Comparison of ENCODE assay signal across 1 cellular context in genomic region chr18:36075862-36076587, GRCh38.
TF ChIP-seq lines count a peak whose summit lies in the region.

No MANE protein-coding gene starts in this region.

TF ChIP-seq in K562, 482 proteins besides CTCF, POLR2A, EP300 and RAD21 (continued from another document and continues in another):
- TF ChIP-seq, protein P1, sequence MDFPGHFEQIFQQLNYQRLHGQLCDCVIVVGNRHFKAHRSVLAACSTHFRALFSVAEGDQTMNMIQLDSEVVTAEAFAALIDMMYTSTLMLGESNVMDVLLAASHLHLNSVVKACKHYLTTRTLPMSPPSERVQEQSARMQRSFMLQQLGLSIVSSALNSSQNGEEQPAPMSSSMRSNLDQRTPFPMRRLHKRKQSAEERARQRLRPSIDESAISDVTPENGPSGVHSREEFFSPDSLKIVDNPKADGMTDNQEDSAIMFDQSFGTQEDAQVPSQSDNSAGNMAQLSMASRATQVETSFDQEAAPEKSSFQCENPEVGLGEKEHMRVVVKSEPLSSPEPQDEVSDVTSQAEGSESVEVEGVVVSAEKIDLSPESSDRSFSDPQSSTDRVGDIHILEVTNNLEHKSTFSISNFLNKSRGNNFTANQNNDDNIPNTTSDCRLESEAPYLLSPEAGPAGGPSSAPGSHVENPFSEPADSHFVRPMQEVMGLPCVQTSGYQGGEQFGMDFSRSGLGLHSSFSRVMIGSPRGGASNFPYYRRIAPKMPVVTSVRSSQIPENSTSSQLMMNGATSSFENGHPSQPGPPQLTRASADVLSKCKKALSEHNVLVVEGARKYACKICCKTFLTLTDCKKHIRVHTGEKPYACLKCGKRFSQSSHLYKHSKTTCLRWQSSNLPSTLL (IDR thresholded peaks at IDR 0.05), result no peak
- TF ChIP-seq SMARCB1 (IDR thresholded peaks at IDR 0.05; ENCODE audit: insufficient read length, low read depth) (no peak), PKNOX1 (IDR thresholded peaks at IDR 0.05) (peak; percentile 38; the same call in 1 of the 2 replicates), RFX1 (IDR thresholded peaks at IDR 0.05) (no peak), SMARCA5 (IDR thresholded peaks at IDR 0.05) (no peak), EHMT2 (IDR thresholded peaks at IDR 0.05) (no peak), RNF2 (IDR thresholded peaks at IDR 0.05) (no peak), SREBF1 (IDR thresholded peaks at IDR 0.05; ENCODE audit: borderline replicate concordance, low read depth, low read length) (no peak), ZNF174 (CRISPR knock-in tag; IDR thresholded peaks at IDR 0.05) (no peak), POLR2G (IDR thresholded peaks at IDR 0.05; ENCODE audit: low read depth, low read length) (no peak), ZKSCAN1 (IDR thresholded peaks at IDR 0.05; ENCODE audit: low read depth, low read length) (peak; percentile 13; the same call in 1 of the 2 replicates), ZNF354B (CRISPR knock-in tag; IDR thresholded peaks at IDR 0.05) (no peak), JUN (IDR thresholded peaks at IDR 0.05; ENCODE audit: borderline replicate concordance, low read depth, low read length) (peak; percentile 72), JUN (CRISPR knock-in tag; IDR thresholded peaks at IDR 0.05; ENCODE audit: borderline replicate concordance) (no peak), CEBPG (CRISPR knock-in tag; IDR thresholded peaks at IDR 0.05) (peak; percentile 91), CEBPG (tag; conservative IDR thresholded peaks at IDR 0.05 in 1 of 2, IDR thresholded peaks at IDR 0.05 in 1 of 2) (peak; percentile 94 to 98), POLR2H (tag; IDR thresholded peaks at IDR 0.05; ENCODE audit: low read depth) (no peak), CBX8 (IDR thresholded peaks at IDR 0.05; ENCODE audit: borderline replicate concordance, extremely low read depth, low read depth, low read length, poor library complexity, severe bottlenecking) (no peak), E4F1 (CRISPR knock-in tag; IDR thresholded peaks at IDR 0.05; ENCODE audit: borderline replicate concordance) (no peak), PHTF2 (CRISPR knock-in tag; IDR thresholded peaks at IDR 0.05) (no peak), NR2C2 (CRISPR knock-in tag; IDR thresholded peaks at IDR 0.05) (no peak), NR2C2 (tag; IDR thresholded peaks at IDR 0.05) (0 out of 2 replicates have a peak, but pooled peaks have one; percentile 29), HDAC2 (IDR thresholded peaks at IDR 0.05) (no peak), EWSR1 (IDR thresholded peaks at IDR 0.05; ENCODE audit: borderline replicate concordance, low read depth, partially characterized antibody) (no peak), ZNF318 (IDR thresholded peaks at IDR 0.05; ENCODE audit: borderline replicate concordance in 1 of 2, low read depth in 1 of 2) (no peak), ZNF551 (CRISPR knock-in tag; IDR thresholded peaks at IDR 0.05) (no peak), ARID1B (IDR thresholded peaks at IDR 0.05) (peak; percentile 17; the same call in 1 of the 2 replicates), ZNF589 (CRISPR knock-in tag; IDR thresholded peaks at IDR 0.05; ENCODE audit: low read depth) (peak; percentile 83; the same call in 1 of the 2 replicates), ATF7 (IDR thresholded peaks at IDR 0.05) (peak; percentile 48; the same call in 1 of the 2 replicates), FOXJ3 (CRISPR knock-in tag; IDR thresholded peaks at IDR 0.05) (no peak), ZNF75A (CRISPR knock-in tag; IDR thresholded peaks at IDR 0.05) (no peak), SOX6 (IDR thresholded peaks at IDR 0.05) (0 out of 2 replicates have a peak, but pooled peaks have one; percentile 18), ESRRB (CRISPR knock-in tag; IDR thresholded peaks at IDR 0.05; ENCODE audit: borderline replicate concordance) (no peak), FOS (IDR thresholded peaks at IDR 0.05; ENCODE audit: extremely low read depth, insufficient read length) (no peak), ZNF449 (CRISPR knock-in tag; IDR thresholded peaks at IDR 0.05) (no peak), FOXK1 (CRISPR knock-in tag; IDR thresholded peaks at IDR 0.05; ENCODE audit: borderline replicate concordance) (no peak), L3MBTL2 (IDR thresholded peaks at IDR 0.05) (peak; percentile 66; the same call in 1 of the 2 replicates), DLX4 (CRISPR knock-in tag; IDR thresholded peaks at IDR 0.05) (no peak), KLF16 (IDR thresholded peaks at IDR 0.05) (no peak), SPI1 (IDR thresholded peaks at IDR 0.05; ENCODE audit: borderline replicate concordance, low read depth, low read length) (peak; percentile 57; the same call in 1 of the 2 replicates)
- TF ChIP-seq, protein P2, sequence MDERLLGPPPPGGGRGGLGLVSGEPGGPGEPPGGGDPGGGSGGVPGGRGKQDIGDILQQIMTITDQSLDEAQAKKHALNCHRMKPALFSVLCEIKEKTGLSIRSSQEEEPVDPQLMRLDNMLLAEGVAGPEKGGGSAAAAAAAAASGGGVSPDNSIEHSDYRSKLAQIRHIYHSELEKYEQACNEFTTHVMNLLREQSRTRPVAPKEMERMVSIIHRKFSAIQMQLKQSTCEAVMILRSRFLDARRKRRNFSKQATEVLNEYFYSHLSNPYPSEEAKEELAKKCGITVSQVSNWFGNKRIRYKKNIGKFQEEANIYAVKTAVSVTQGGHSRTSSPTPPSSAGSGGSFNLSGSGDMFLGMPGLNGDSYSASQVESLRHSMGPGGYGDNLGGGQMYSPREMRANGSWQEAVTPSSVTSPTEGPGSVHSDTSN (CRISPR knock-in tag; IDR thresholded peaks at IDR 0.05; ENCODE audit: low read depth), result no peak
- TF ChIP-seq, protein P2 (tag; conservative IDR thresholded peaks at IDR 0.05; ENCODE audit: low read depth), result 0 out of 2 replicates have a peak, but pooled peaks have one; percentile 6
- TF ChIP-seq, protein P3, sequence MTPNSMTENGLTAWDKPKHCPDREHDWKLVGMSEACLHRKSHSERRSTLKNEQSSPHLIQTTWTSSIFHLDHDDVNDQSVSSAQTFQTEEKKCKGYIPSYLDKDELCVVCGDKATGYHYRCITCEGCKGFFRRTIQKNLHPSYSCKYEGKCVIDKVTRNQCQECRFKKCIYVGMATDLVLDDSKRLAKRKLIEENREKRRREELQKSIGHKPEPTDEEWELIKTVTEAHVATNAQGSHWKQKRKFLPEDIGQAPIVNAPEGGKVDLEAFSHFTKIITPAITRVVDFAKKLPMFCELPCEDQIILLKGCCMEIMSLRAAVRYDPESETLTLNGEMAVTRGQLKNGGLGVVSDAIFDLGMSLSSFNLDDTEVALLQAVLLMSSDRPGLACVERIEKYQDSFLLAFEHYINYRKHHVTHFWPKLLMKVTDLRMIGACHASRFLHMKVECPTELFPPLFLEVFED (CRISPR knock-in tag; conservative IDR thresholded peaks at IDR 0.05), result no peak
- TF ChIP-seq, protein P4, sequence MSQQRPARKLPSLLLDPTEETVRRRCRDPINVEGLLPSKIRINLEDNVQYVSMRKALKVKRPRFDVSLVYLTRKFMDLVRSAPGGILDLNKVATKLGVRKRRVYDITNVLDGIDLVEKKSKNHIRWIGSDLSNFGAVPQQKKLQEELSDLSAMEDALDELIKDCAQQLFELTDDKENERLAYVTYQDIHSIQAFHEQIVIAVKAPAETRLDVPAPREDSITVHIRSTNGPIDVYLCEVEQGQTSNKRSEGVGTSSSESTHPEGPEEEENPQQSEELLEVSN (IDR thresholded peaks at IDR 0.05; ENCODE audit: borderline replicate concordance in 1 of 2, extremely low read depth in 1 of 2, insufficient read depth in 1 of 2, insufficient read length in 1 of 2, low read depth in 1 of 2, low read length in 1 of 2, poor library complexity in 1 of 2, severe bottlenecking in 1 of 2), result no peak
